16 cellular contexts compared by ENCODE assay signal in genomic region chr6:150549577-150550184, GRCh38. TPM values are rescaled to one million over a fixed set of nuclear protein-coding genes. Genes with fewer than 3 reads are reported as not detected.
DNase-seq lines count a peak whose midpoint lies in the region; ATAC-seq and TF ChIP-seq lines count a peak whose summit lies in the region.
"Had no signal": no experiment of that assay in that cellular context is flagged by ENCODE, and none has a peak within 500 bp of the region (broad histone marks: within the 10 kb centered on the region; RNA-seq: fewer than 3 reads in every experiment).

No MANE protein-coding gene starts in this region.

- no peaks in the 10 kb centered on the region for H3K4me1 Mint-ChIP-seq in T-helper 2 cell treated with Interferon-gamma antibody and Interleukin-4, amounts not matched to agents 5 μg/mL and 100 μg/mL, for 36 hours (ENCODE audit: low read depth)
- H3K4me1 Mint-ChIP-seq in activated CD8-positive, alpha-beta T cell treated with anti-CD3 and anti-CD28 coated beads for 36 hours (ENCODE audit: low read depth): peaks cover 5% of the 10 kb centered on the region
- H3K4me1 Mint-ChIP-seq: CD4-positive, CD25-positive, alpha-beta regulatory T cell had no signal

- peak overlapping the region; percentile 67 for H2AFZ ChIP-seq in parathyroid adenoma
- H2AFZ ChIP-seq: GM23248 had no signal

- H3K4me1 ChIP-seq in parathyroid adenoma: peaks cover 36% of the 10 kb centered on the region

- no peak for TF ChIP-seq RAD21 in Ishikawa (IDR thresholded peaks at IDR 0.05; ENCODE audit: low read depth)

- no peaks in the 10 kb centered on the region for H3K36me3 Mint-ChIP-seq in T-helper 2 cell treated with Interferon-gamma antibody and Interleukin-4, amounts not matched to agents 5 μg/mL and 100 μg/mL, for 36 hours (ENCODE audit: low read depth)
- H3K36me3 Mint-ChIP-seq in activated CD8-positive, alpha-beta T cell treated with anti-CD3 and anti-CD28 coated beads for 36 hours (ENCODE audit: low read depth): no peaks in the 10 kb centered on the region
- H3K36me3 Mint-ChIP-seq: CD4-positive, CD25-positive, alpha-beta regulatory T cell had no signal

- H3K27ac ChIP-seq in parathyroid adenoma: no peak overlapping the region
- H3K27ac ChIP-seq: GM23248 had no signal

- intact Hi-C loops in activated CD8-positive, alpha-beta T cell treated with anti-CD3 and anti-CD28 coated beads for 36 hours (cut with micrococcal nuclease): no loop called here

- peaks cover 19% of the 10 kb centered on the region for H3K27me3 Mint-ChIP-seq in T-helper 2 cell treated with Interferon-gamma antibody and Interleukin-4, amounts not matched to agents 5 μg/mL and 100 μg/mL, for 36 hours (ENCODE audit: low read depth)
- H3K27me3 Mint-ChIP-seq in activated CD8-positive, alpha-beta T cell treated with anti-CD3 and anti-CD28 coated beads for 36 hours: peaks cover 15% of the 10 kb centered on the region

- ATAC-seq in activated CD8-positive, alpha-beta T cell treated with anti-CD3 and anti-CD28 coated beads for 36 hours: no peak
- no peak for ATAC-seq in omental fat pad (ENCODE audit: low FRiP score)

- in situ Hi-C loops in astrocyte of the spinal cord (cut with HindIII; ENCODE audit: low sequenced_read_pairs): no loop called here

- H3K27me3 ChIP-seq in parathyroid adenoma (ENCODE audit: control insufficient read depth, insufficient read depth, low read length): no peaks in the 10 kb centered on the region

- H3K9me3 ChIP-seq in parathyroid adenoma (ENCODE audit: control insufficient read depth, low read length): no peaks in the 10 kb centered on the region

- no peaks in the 10 kb centered on the region for H3K9me3 Mint-ChIP-seq in T-helper 2 cell treated with Interferon-gamma antibody and Interleukin-4, amounts not matched to agents 5 μg/mL and 100 μg/mL, for 36 hours
- no peaks in the 10 kb centered on the region for H3K9me3 Mint-ChIP-seq in activated CD8-positive, alpha-beta T cell treated with anti-CD3 and anti-CD28 coated beads for 36 hours

- POLR2A ChIA-PET in activated CD8-positive, alpha-beta T cell treated with anti-CD3 and anti-CD28 coated beads for 36 hours (lab: Charles Lee): no interaction called here

- no peaks in the 10 kb centered on the region for H3K36me3 ChIP-seq in parathyroid adenoma (ENCODE audit: control insufficient read depth, insufficient read depth, low read length)

- TF ChIP-seq CTCF in astrocyte of the spinal cord (IDR thresholded peaks at IDR 0.05; ENCODE audit: low read depth, low read length): no peak
- TF ChIP-seq CTCF in parathyroid adenoma (IDR thresholded peaks at IDR 0.05): no peak
- TF ChIP-seq CTCF in activated CD8-positive, alpha-beta T cell treated with anti-CD3 and anti-CD28 coated beads for 36 hours (IDR thresholded peaks at IDR 0.05): no peak
- TF ChIP-seq CTCF in omental fat pad (IDR thresholded peaks at IDR 0.05): no peak

- H3K4me3 ChIP-seq in astrocyte of the spinal cord (ENCODE audit: low read depth, low read length) (no peak overlapping the region), parathyroid adenoma (ENCODE audit: low read depth, low read length) (no peak overlapping the region)
- H3K4me3 ChIP-seq: GM23248 had no signal

- H3K79me2 ChIP-seq in parathyroid adenoma: no peaks in the 10 kb centered on the region

- no peak overlapping the region for H3K4me2 ChIP-seq in parathyroid adenoma (ENCODE audit: low read length)

- CTCF ChIA-PET in activated CD8-positive, alpha-beta T cell treated with anti-CD3 and anti-CD28 coated beads for 36 hours (lab: Charles Lee): interaction anchor here (1.3 kb wide), 1 partner anchor 9 kb away, joined by 3 read pairs; no protein-coding TSS in a partner anchor

- DNase-seq in Daoy (ENCODE audit: low read depth) (peak; percentile 67), astrocyte of the spinal cord (ENCODE audit: low read depth, low spot score) (peak; percentile 17), omental fat pad (ENCODE audit: low spot score) (no peak)
- DNase-seq in T-helper 2 cell treated with Interferon-gamma antibody and Interleukin-4, amounts not matched to agents 5 μg/mL and 100 μg/mL, for 36 hours (ENCODE audit: low spot score): no peak
- no peak for DNase-seq in activated CD8-positive, alpha-beta T cell treated with anti-CD3 and anti-CD28 coated beads for 36 hours
- DNase-seq: CD4-positive, CD25-positive, alpha-beta regulatory T cell; DMS79; GDM1; GM23248; NCI-H1436; NCI-H2081; NCI-H510A; SHP77 treated with DMSO at 0.1 percent for 48 hours had no signal

- H3K9ac ChIP-seq in parathyroid adenoma: no peak overlapping the region
- H3K9ac ChIP-seq: GM23248 had no signal

- TF ChIP-seq EP300 in Ishikawa (IDR thresholded peaks at IDR 0.05; ENCODE audit: borderline replicate concordance): no peak

- H3K4me3 Mint-ChIP-seq in T-helper 2 cell treated with Interferon-gamma antibody and Interleukin-4, amounts not matched to agents 5 μg/mL and 100 μg/mL, for 36 hours: no peak overlapping the region
- H3K4me3 Mint-ChIP-seq in activated CD8-positive, alpha-beta T cell treated with anti-CD3 and anti-CD28 coated beads for 36 hours: no peak overlapping the region
- H3K4me3 Mint-ChIP-seq: CD4-positive, CD25-positive, alpha-beta regulatory T cell had no signal

- no peak overlapping the region for H3K27ac Mint-ChIP-seq in T-helper 2 cell treated with Interferon-gamma antibody and Interleukin-4, amounts not matched to agents 5 μg/mL and 100 μg/mL, for 36 hours
- H3K27ac Mint-ChIP-seq in activated CD8-positive, alpha-beta T cell treated with anti-CD3 and anti-CD28 coated beads for 36 hours: no peak overlapping the region
- H3K27ac Mint-ChIP-seq: CD4-positive, CD25-positive, alpha-beta regulatory T cell had no signal

TF ChIP-seq in Ishikawa, 13 proteins besides CTCF, POLR2A, EP300 and RAD21:
- TF ChIP-seq TEAD4 (IDR thresholded peaks at IDR 0.05) (0 out of 2 replicates have a peak, but pooled peaks have one; percentile 25), NFIC (IDR thresholded peaks at IDR 0.05) (no peak)

RNA-seq across cellular contexts. Expression of gene PLEKHG1, which starts 50.0 kb away (rescaled TPM):
- 2.8 and 6.1 TPM in 2 replicates for total RNA-seq in Daoy (2014; rRNA removed; shearing (Covaris generic))
- total RNA-seq in activated CD8-positive, alpha-beta T cell treated with anti-CD3 and anti-CD28 coated beads for 36 hours: 1 to 10 TPM; 4.2 to 4.8 TPM
- 10 to 100 TPM; 21.6 to 99.8 (median 49.1) TPM for total RNA-seq in omental fat pad
- total RNA-seq: LHCN-M2 had no signal

Comparison
In these comparisons a context has a peak if more than half of its experiments do, and no peak if none do; other contexts are left out.
1. DNase-seq: peak in Daoy (single experiment) and astrocyte of the spinal cord (single experiment); none in T-helper 2 cell treated with Interferon-gamma antibody and Interleukin-4, amounts not matched to agents 5 μg/mL and 100 μg/mL, for 36 hours (single experiment), activated CD8-positive, alpha-beta T cell treated with anti-CD3 and anti-CD28 coated beads for 36 hours (single experiment) and omental fat pad (single experiment).